8 cellular contexts compared by ENCODE assay signal in genomic region chr19:9784163-9784496, GRCh38. TPM values are rescaled to one million over a fixed set of nuclear protein-coding genes. Genes with fewer than 3 reads are reported as not detected.
DNase-seq lines count a peak whose midpoint lies in the region; ATAC-seq and TF ChIP-seq lines count a peak whose summit lies in the region.
"Not testable (repeated sequence)": the region's sequence is repeated elsewhere in the genome, so short reads cannot be mapped to it uniquely, and the experiment has no call there.

No MANE protein-coding gene starts in this region.

- H3K9me3 ChIP-seq in HUES64 (ENCODE audit: insufficient read depth, low read depth, low read length), result not testable (repeated sequence)

- not testable (repeated sequence) for H3K9me3 Mint-ChIP-seq in CD14-positive monocyte; T-helper 2 cell treated with Interferon-gamma antibody and Interleukin-4, amounts not matched to agents 5 μg/mL and 100 μg/mL, for 36 hours; activated naive CD4-positive, alpha-beta T cell treated with anti-CD3 and anti-CD28 coated beads, Interleukin-2, amount 10 ng/mL, durations not matched to agents 7 days and 5 days; immature natural killer cell; stimulated activated naive CD8-positive, alpha-beta T cell treated with anti-CD3 and anti-CD28 coated beads, Interleukin-15, amount 100 ng/mL, for 72 hours
- H3K9me3 Mint-ChIP-seq in nephron progenitor cell, result peaks cover 14% of the 10 kb centered on the region

- peak overlapping the region; percentile 68; the same call in 1 of the 2 replicates for H3K4me3 ChIP-seq in HUES64 (ENCODE audit: low read length)
- H3K4me3 ChIP-seq in dorsolateral prefrontal cortex, result peak overlapping the region in 38 of 59 donors; percentile 4 to 96 (median 80)

- H3K4me1 Mint-ChIP-seq in CD14-positive monocyte (peaks cover 19% of the 10 kb centered on the region), immature natural killer cell (peaks cover 20 to 21% of the 10 kb centered on the region in 2 donors), nephron progenitor cell (peaks cover 36% of the 10 kb centered on the region)
- peaks cover 17% of the 10 kb centered on the region for H3K4me1 Mint-ChIP-seq in T-helper 2 cell treated with Interferon-gamma antibody and Interleukin-4, amounts not matched to agents 5 μg/mL and 100 μg/mL, for 36 hours (ENCODE audit: low read depth)
- H3K4me1 Mint-ChIP-seq in activated naive CD4-positive, alpha-beta T cell treated with anti-CD3 and anti-CD28 coated beads, Interleukin-2, amount 10 ng/mL, durations not matched to agents 7 days and 5 days, result peaks cover 28% of the 10 kb centered on the region
- H3K4me1 Mint-ChIP-seq in stimulated activated naive CD8-positive, alpha-beta T cell treated with anti-CD3 and anti-CD28 coated beads, Interleukin-15, amount 100 ng/mL, for 72 hours, result peaks cover 37% of the 10 kb centered on the region

- H3K9ac ChIP-seq in HUES64 (ENCODE audit: low read depth, low read length), result peak overlapping the region; percentile 81; the same call in 1 of the 2 replicates

- not testable (repeated sequence) for H3K27me3 Mint-ChIP-seq in CD14-positive monocyte (ENCODE audit: low read depth in 3 of 3); T-helper 2 cell treated with Interferon-gamma antibody and Interleukin-4, amounts not matched to agents 5 μg/mL and 100 μg/mL, for 36 hours (ENCODE audit: low read depth); activated naive CD4-positive, alpha-beta T cell treated with anti-CD3 and anti-CD28 coated beads, Interleukin-2, amount 10 ng/mL, durations not matched to agents 7 days and 5 days; immature natural killer cell (ENCODE audit: low read depth in 3 of 3); nephron progenitor cell (ENCODE audit: low read depth, poor library complexity); stimulated activated naive CD8-positive, alpha-beta T cell treated with anti-CD3 and anti-CD28 coated beads, Interleukin-15, amount 100 ng/mL, for 72 hours

- H3K27ac Mint-ChIP-seq in CD14-positive monocyte (peak overlapping the region in 4 of 7 donors; percentile 0 to 97 (median 82)), immature natural killer cell (peak overlapping the region in 5 of 6 donors; percentile 4 to 98 (median 96)), nephron progenitor cell (peak overlapping the region; percentile 99)
- peak overlapping the region; percentile 70 for H3K27ac Mint-ChIP-seq in T-helper 2 cell treated with Interferon-gamma antibody and Interleukin-4, amounts not matched to agents 5 μg/mL and 100 μg/mL, for 36 hours
- peak overlapping the region; percentile 96 for H3K27ac Mint-ChIP-seq in activated naive CD4-positive, alpha-beta T cell treated with anti-CD3 and anti-CD28 coated beads, Interleukin-2, amount 10 ng/mL, durations not matched to agents 7 days and 5 days
- H3K27ac Mint-ChIP-seq in stimulated activated naive CD8-positive, alpha-beta T cell treated with anti-CD3 and anti-CD28 coated beads, Interleukin-15, amount 100 ng/mL, for 72 hours, result not testable (repeated sequence)

- TF ChIP-seq CTCF in CD14-positive monocyte (IDR thresholded peaks at IDR 0.05); dorsolateral prefrontal cortex (IDR thresholded peaks at IDR 0.05 in 54 of 56, conservative IDR thresholded peaks at IDR 0.05 in 2 of 56; ENCODE audit: low read depth in 1 of 56, partially characterized antibody in 56 of 56); nephron progenitor cell (IDR thresholded peaks at IDR 0.05): not testable (repeated sequence)

- H3K36me3 Mint-ChIP-seq in CD14-positive monocyte; T-helper 2 cell treated with Interferon-gamma antibody and Interleukin-4, amounts not matched to agents 5 μg/mL and 100 μg/mL, for 36 hours (ENCODE audit: low read depth); activated naive CD4-positive, alpha-beta T cell treated with anti-CD3 and anti-CD28 coated beads, Interleukin-2, amount 10 ng/mL, durations not matched to agents 7 days and 5 days; immature natural killer cell; nephron progenitor cell (ENCODE audit: low read depth): not testable (repeated sequence)

- ATAC-seq in stimulated activated naive CD8-positive, alpha-beta T cell treated with anti-CD3 and anti-CD28 coated beads, Interleukin-15, amount 100 ng/mL, for 72 hours, result not testable (repeated sequence)

- DNase-seq in CD14-positive monocyte (ENCODE audit: low spot score); T-helper 2 cell treated with Interferon-gamma antibody and Interleukin-4, amounts not matched to agents 5 μg/mL and 100 μg/mL, for 36 hours (ENCODE audit: low spot score); activated naive CD4-positive, alpha-beta T cell treated with anti-CD3 and anti-CD28 coated beads, Interleukin-2, amount 10 ng/mL, durations not matched to agents 7 days and 5 days; dorsolateral prefrontal cortex; immature natural killer cell; nephron progenitor cell; stimulated activated naive CD8-positive, alpha-beta T cell treated with anti-CD3 and anti-CD28 coated beads, Interleukin-15, amount 100 ng/mL, for 72 hours: not testable (repeated sequence)

- WGBS in HUES64, result 90% methylated on average over 6 of the region's 6 CpGs

- peaks cover 12% of the 10 kb centered on the region for H3K4me1 ChIP-seq in HUES64 (ENCODE audit: insufficient read depth, low read length)

- intact Hi-C loops in CD14-positive monocyte (cut with micrococcal nuclease); dorsolateral prefrontal cortex (cut with DNase I): not testable (repeated sequence)

- not testable (repeated sequence) for H3K4me3 Mint-ChIP-seq in CD14-positive monocyte
- H3K4me3 Mint-ChIP-seq in T-helper 2 cell treated with Interferon-gamma antibody and Interleukin-4, amounts not matched to agents 5 μg/mL and 100 μg/mL, for 36 hours, result peak overlapping the region; percentile 95
- H3K4me3 Mint-ChIP-seq in activated naive CD4-positive, alpha-beta T cell treated with anti-CD3 and anti-CD28 coated beads, Interleukin-2, amount 10 ng/mL, durations not matched to agents 7 days and 5 days, result peak overlapping the region; percentile 35
- H3K4me3 Mint-ChIP-seq in immature natural killer cell (peak overlapping the region; percentile 3 to 93 (median 37)), nephron progenitor cell (peak overlapping the region; percentile 93)
- H3K4me3 Mint-ChIP-seq in stimulated activated naive CD8-positive, alpha-beta T cell treated with anti-CD3 and anti-CD28 coated beads, Interleukin-15, amount 100 ng/mL, for 72 hours, result peak overlapping the region; percentile 49 to 88

- H3K27me3 ChIP-seq in HUES64 (ENCODE audit: insufficient read depth, low read length); dorsolateral prefrontal cortex: not testable (repeated sequence)

- CTCF ChIA-PET in activated naive CD4-positive, alpha-beta T cell treated with anti-CD3 and anti-CD28 coated beads, Interleukin-2, amount 10 ng/mL, durations not matched to agents 7 days and 5 days (lab: Charles Lee), result not testable (repeated sequence)

- not testable (repeated sequence) for H3K36me3 ChIP-seq in HUES64 (ENCODE audit: insufficient read depth, low read length)

- H3K27ac ChIP-seq in HUES64 (ENCODE audit: low read depth, low read length), result peak overlapping the region; percentile 62; the same call in 1 of the 2 replicates
- H3K27ac ChIP-seq in dorsolateral prefrontal cortex, result peak overlapping the region in 57 of 59 donors; percentile 17 to 97 (median 81)

RNA-seq across cellular contexts. Expression of gene ZNF846, which starts 15.6 kb away (rescaled TPM):
- polyA plus RNA-seq in CD14-positive monocyte (1 to 10 TPM; 2.5 to 6.5 TPM), immature natural killer cell (1 to 10 TPM; 4.5 to 7.4 (median 6.1) TPM)
- 6.6 TPM for polyA plus RNA-seq in HUES64 (2013, experiment 1 of 2)
- polyA plus RNA-seq in HUES64 (2013, experiment 2 of 2), result 6.8 TPM
- total RNA-seq in dorsolateral prefrontal cortex, result 10 to 100 TPM; 22.4 to 55.4 (median 33.7) TPM

RNA-seq across cellular contexts. Expression of gene FBXL12, which starts 34.7 kb away (rescaled TPM):
- polyA plus RNA-seq in CD14-positive monocyte, result 1 to 10 TPM; 6.6 to 8.1 TPM
- 21.2 TPM for polyA plus RNA-seq in HUES64 (2013, experiment 1 of 2)
- polyA plus RNA-seq in HUES64 (2013, experiment 2 of 2), result 20.5 TPM
- total RNA-seq in dorsolateral prefrontal cortex, result 10 to 100 TPM; 10.8 to 26.2 (median 17.7) TPM
- polyA plus RNA-seq in immature natural killer cell, result 10 to 100 TPM; 12.2 to 17.2 (median 14.2) TPM

RNA-seq across cellular contexts. Expression of gene UBL5, which starts 43.6 kb away (rescaled TPM):
- polyA plus RNA-seq in CD14-positive monocyte (100 to 1,000 TPM; 728 to 783 TPM), immature natural killer cell (1,000 to 10,000 TPM in 1 of 3 donors, 100 to 1,000 TPM in 2; 610 to 1,222 (median 775) TPM)
- polyA plus RNA-seq in HUES64 (2013, experiment 1 of 2), result 520 TPM
- 548 TPM for polyA plus RNA-seq in HUES64 (2013, experiment 2 of 2)
- 100 to 1,000 TPM; 172 to 365 (median 275) TPM for total RNA-seq in dorsolateral prefrontal cortex

RNA-seq across cellular contexts. Expression of gene PIN1, which starts 51.0 kb away (rescaled TPM):
- polyA plus RNA-seq in CD14-positive monocyte, result 10 to 100 TPM; 68.3 to 79.8 TPM
- 75.6 TPM for polyA plus RNA-seq in HUES64 (2013, experiment 1 of 2)
- polyA plus RNA-seq in HUES64 (2013, experiment 2 of 2), result 70.8 TPM
- 100 to 1,000 TPM; 108 to 307 (median 215) TPM for total RNA-seq in dorsolateral prefrontal cortex
- 100 to 1,000 TPM; 143 to 227 (median 183) TPM for polyA plus RNA-seq in immature natural killer cell
